1 cellular context compared by ENCODE assay signal in the genomic region with DNA sequence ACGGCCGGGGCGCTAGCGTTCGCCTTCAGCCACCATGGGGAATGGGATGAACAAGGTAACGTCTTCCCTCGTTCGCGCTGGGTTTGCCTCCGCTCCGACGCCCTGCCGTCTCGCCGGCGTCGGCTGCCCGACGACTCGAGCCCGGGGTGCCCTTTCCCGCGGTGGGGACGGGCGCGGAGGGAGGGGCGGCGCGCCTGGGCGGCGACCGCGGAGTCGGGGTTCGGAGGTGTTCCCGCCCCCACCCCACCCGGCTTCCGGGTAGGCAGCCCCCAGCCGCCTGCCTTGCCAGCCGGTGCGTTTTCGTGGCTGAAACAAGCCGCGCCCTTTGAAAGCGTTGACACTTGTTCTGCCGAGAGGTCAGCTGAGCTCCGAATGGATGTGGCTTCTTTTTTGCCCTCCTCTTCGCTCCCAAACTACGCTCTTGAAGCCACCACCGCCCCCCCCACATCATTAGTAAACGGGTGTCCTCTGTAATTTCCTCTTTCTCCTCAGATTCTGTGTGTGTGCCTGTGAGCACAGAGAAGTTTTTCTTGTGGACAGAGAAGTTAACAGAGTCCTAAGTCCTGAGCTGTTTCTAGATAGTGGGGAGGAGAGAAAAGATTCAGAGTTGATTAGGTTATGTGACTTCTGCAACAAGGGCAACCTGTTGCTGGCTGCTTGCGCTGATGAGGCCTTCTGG.
TF ChIP-seq lines count a peak whose summit lies in the region.

No MANE protein-coding gene starts in this region.

TF ChIP-seq in K562, 482 proteins besides CTCF, POLR2A, EP300 and RAD21 (continued from another document):
- TF ChIP-seq, protein P1, sequence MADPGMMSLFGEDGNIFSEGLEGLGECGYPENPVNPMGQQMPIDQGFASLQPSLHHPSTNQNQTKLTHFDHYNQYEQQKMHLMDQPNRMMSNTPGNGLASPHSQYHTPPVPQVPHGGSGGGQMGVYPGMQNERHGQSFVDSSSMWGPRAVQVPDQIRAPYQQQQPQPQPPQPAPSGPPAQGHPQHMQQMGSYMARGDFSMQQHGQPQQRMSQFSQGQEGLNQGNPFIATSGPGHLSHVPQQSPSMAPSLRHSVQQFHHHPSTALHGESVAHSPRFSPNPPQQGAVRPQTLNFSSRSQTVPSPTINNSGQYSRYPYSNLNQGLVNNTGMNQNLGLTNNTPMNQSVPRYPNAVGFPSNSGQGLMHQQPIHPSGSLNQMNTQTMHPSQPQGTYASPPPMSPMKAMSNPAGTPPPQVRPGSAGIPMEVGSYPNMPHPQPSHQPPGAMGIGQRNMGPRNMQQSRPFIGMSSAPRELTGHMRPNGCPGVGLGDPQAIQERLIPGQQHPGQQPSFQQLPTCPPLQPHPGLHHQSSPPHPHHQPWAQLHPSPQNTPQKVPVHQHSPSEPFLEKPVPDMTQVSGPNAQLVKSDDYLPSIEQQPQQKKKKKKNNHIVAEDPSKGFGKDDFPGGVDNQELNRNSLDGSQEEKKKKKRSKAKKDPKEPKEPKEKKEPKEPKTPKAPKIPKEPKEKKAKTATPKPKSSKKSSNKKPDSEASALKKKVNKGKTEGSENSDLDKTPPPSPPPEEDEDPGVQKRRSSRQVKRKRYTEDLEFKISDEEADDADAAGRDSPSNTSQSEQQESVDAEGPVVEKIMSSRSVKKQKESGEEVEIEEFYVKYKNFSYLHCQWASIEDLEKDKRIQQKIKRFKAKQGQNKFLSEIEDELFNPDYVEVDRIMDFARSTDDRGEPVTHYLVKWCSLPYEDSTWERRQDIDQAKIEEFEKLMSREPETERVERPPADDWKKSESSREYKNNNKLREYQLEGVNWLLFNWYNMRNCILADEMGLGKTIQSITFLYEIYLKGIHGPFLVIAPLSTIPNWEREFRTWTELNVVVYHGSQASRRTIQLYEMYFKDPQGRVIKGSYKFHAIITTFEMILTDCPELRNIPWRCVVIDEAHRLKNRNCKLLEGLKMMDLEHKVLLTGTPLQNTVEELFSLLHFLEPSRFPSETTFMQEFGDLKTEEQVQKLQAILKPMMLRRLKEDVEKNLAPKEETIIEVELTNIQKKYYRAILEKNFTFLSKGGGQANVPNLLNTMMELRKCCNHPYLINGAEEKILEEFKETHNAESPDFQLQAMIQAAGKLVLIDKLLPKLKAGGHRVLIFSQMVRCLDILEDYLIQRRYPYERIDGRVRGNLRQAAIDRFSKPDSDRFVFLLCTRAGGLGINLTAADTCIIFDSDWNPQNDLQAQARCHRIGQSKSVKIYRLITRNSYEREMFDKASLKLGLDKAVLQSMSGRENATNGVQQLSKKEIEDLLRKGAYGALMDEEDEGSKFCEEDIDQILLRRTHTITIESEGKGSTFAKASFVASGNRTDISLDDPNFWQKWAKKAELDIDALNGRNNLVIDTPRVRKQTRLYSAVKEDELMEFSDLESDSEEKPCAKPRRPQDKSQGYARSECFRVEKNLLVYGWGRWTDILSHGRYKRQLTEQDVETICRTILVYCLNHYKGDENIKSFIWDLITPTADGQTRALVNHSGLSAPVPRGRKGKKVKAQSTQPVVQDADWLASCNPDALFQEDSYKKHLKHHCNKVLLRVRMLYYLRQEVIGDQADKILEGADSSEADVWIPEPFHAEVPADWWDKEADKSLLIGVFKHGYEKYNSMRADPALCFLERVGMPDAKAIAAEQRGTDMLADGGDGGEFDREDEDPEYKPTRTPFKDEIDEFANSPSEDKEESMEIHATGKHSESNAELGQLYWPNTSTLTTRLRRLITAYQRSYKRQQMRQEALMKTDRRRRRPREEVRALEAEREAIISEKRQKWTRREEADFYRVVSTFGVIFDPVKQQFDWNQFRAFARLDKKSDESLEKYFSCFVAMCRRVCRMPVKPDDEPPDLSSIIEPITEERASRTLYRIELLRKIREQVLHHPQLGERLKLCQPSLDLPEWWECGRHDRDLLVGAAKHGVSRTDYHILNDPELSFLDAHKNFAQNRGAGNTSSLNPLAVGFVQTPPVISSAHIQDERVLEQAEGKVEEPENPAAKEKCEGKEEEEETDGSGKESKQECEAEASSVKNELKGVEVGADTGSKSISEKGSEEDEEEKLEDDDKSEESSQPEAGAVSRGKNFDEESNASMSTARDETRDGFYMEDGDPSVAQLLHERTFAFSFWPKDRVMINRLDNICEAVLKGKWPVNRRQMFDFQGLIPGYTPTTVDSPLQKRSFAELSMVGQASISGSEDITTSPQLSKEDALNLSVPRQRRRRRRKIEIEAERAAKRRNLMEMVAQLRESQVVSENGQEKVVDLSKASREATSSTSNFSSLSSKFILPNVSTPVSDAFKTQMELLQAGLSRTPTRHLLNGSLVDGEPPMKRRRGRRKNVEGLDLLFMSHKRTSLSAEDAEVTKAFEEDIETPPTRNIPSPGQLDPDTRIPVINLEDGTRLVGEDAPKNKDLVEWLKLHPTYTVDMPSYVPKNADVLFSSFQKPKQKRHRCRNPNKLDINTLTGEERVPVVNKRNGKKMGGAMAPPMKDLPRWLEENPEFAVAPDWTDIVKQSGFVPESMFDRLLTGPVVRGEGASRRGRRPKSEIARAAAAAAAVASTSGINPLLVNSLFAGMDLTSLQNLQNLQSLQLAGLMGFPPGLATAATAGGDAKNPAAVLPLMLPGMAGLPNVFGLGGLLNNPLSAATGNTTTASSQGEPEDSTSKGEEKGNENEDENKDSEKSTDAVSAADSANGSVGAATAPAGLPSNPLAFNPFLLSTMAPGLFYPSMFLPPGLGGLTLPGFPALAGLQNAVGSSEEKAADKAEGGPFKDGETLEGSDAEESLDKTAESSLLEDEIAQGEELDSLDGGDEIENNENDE (IDR thresholded peaks at IDR 0.05; ENCODE audit: low read depth, low read length): no peak
- TF ChIP-seq RBM34 (IDR thresholded peaks at IDR 0.05; ENCODE audit: borderline replicate concordance, insufficient read depth, low read length): no peak
- no peak for TF ChIP-seq ZNF830 (CRISPR knock-in tag; IDR thresholded peaks at IDR 0.05)
- TF ChIP-seq RFX5 (IDR thresholded peaks at IDR 0.05; ENCODE audit: low read depth, low read length): no peak
- TF ChIP-seq, protein P2, sequence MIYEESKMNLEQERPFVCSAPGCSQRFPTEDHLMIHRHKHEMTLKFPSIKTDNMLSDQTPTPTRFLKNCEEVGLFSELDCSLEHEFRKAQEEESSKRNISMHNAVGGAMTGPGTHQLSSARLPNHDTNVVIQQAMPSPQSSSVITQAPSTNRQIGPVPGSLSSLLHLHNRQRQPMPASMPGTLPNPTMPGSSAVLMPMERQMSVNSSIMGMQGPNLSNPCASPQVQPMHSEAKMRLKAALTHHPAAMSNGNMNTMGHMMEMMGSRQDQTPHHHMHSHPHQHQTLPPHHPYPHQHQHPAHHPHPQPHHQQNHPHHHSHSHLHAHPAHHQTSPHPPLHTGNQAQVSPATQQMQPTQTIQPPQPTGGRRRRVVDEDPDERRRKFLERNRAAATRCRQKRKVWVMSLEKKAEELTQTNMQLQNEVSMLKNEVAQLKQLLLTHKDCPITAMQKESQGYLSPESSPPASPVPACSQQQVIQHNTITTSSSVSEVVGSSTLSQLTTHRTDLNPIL (CRISPR knock-in tag; IDR thresholded peaks at IDR 0.05): no peak
- no peak for TF ChIP-seq ZNF764 (CRISPR knock-in tag; IDR thresholded peaks at IDR 0.05; ENCODE audit: low read depth)
- no peak for TF ChIP-seq ZNF561 (CRISPR knock-in tag; conservative IDR thresholded peaks at IDR 0.05)
- no peak for TF ChIP-seq HIVEP1 (CRISPR knock-in tag; IDR thresholded peaks at IDR 0.05)
- no peak for TF ChIP-seq MTA2 (IDR thresholded peaks at IDR 0.05; ENCODE audit: low read depth)
- TF ChIP-seq, protein P3, sequence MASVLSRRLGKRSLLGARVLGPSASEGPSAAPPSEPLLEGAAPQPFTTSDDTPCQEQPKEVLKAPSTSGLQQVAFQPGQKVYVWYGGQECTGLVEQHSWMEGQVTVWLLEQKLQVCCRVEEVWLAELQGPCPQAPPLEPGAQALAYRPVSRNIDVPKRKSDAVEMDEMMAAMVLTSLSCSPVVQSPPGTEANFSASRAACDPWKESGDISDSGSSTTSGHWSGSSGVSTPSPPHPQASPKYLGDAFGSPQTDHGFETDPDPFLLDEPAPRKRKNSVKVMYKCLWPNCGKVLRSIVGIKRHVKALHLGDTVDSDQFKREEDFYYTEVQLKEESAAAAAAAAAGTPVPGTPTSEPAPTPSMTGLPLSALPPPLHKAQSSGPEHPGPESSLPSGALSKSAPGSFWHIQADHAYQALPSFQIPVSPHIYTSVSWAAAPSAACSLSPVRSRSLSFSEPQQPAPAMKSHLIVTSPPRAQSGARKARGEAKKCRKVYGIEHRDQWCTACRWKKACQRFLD (CRISPR knock-in tag; IDR thresholded peaks at IDR 0.05): peak; percentile 62
- TF ChIP-seq SUPT5H (IDR thresholded peaks at IDR 0.05): peak; percentile 31
- TF ChIP-seq ZNF23 (CRISPR knock-in tag; IDR thresholded peaks at IDR 0.05): no peak
- TF ChIP-seq CHD1 (IDR thresholded peaks at IDR 0.05; ENCODE audit: low read length): no peak
